In the genomic region with DNA sequence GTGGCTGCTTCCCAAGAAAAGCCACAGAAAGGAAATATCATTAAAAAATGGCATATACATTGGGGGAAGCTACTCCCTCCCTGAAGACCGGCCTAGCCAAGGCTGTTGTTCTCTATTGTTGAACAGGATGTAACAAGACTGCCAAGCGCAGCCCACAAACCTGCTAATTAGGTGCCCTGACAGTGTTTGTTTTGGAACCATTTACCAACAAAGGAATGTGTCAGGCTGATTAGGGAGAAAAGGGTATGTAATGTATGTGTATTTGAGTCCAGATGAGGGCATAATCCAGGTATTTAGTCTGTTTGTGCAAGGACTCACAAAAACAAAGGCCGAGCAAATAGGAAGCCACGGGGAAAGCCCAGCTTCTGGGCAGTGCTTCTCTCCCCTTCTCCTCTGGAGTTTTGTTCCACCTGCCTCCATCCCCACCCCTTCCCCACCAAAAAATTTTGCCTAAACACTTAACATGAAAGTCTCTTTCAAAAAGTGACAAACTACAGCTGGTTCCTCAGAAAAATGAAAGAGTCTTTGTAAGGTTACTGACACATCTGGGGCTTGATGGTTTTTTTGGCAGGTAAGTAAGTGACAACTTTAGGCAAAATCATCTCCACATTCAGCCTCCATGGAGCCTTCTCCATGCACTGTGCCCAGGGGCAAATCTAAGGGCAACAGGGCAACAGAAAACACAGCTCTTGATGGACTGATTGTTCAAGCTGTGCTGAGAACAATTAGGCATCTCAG, we compare ENCODE assay signal across 9 cellular contexts.
A peak's percentile ranks its signal among the peaks of the same experiment; 100 is the strongest.
DNase-seq lines count a peak whose midpoint lies in the region; ATAC-seq, FAIRE-seq and TF ChIP-seq lines count a peak whose summit lies in the region.
"Had no signal": no experiment of that assay in that cellular context is flagged by ENCODE, and none has a peak within 500 bp of the region (broad histone marks: within the 10 kb centered on the region; RNA-seq: fewer than 3 reads in every experiment).

No MANE protein-coding gene starts in this region.

- peaks cover 0 to 5% (median 2%) of the 10 kb centered on the region in 4 experiments; a peak in 2 of 7 replicates for H3K4me1 ChIP-seq in H1 (replicated peaks in 1 of 4; ENCODE audit: control insufficient read depth in 3 of 4, insufficient read depth in 4 of 4, low read length in 3 of 4)
- H3K4me1 ChIP-seq: adrenal gland had no signal

- POLR2A ChIA-PET in H1 (lab: Charles Lee; ENCODE audit: partially characterized antibody): interaction anchor here (1.0 kb wide), 1 partner anchor 34 kb away, joined by 3 read pairs; no protein-coding TSS in a partner anchor

- 0 out of 2 replicates have a peak overlapping the region, but pooled peaks have one; percentile 53 for H2BK15ac ChIP-seq in H1 (ENCODE audit: low read length)

- DNase-seq in ELF-1 (ENCODE audit: low read depth, low spot score) (peak; percentile 60), NCI-H2196 treated with DMSO at 0.1 percent for 48 hours (lab: John Stamatoyannopoulos, UW; ENCODE audit: unreplicated experiment) (peak; percentile 76), H1 (ENCODE audit: low read depth in 1 of 2, low spot score in 2 of 2) (no peak), nephron progenitor cell (no peak), NCI-H524 treated with DMSO at 0.1 percent for 48 hours (lab: John Stamatoyannopoulos, UW) (no peak)
- DNase-seq in activated T-helper 1 cell treated with anti-CD3 and anti-CD28 coated beads, Interleukin-12 subunit alpha, Interleukin-12 subunit beta, Interleukin-2, Interleukin-4 antibody, amounts not matched to agents 30 ng/mL and 10 ng/mL and 1 ng/mL, durations not matched to agents 14 hours and 24 hours and 36 hours (ENCODE audit: low spot score): no peak
- DNase-seq: adrenal gland had no signal

- no peak overlapping the region for H3K4me3 Mint-ChIP-seq in nephron progenitor cell
- H3K4me3 Mint-ChIP-seq in activated T-helper 1 cell treated with anti-CD3 and anti-CD28 coated beads, Interleukin-12 subunit alpha, Interleukin-12 subunit beta, Interleukin-2, Interleukin-4 antibody, amounts not matched to agents 30 ng/mL and 10 ng/mL and 1 ng/mL, durations not matched to agents 14 hours and 24 hours and 36 hours: no peak overlapping the region

- no peak for TF ChIP-seq POLR2A in H1 (IDR thresholded peaks at IDR 0.05; ENCODE audit: control extremely low read depth in 1 of 2, low read depth in 2 of 2, low read length in 2 of 2)

- no peak overlapping the region for H2BK12ac ChIP-seq in H1 (ENCODE audit: low read depth, low read length)

- peak overlapping the region; percentile 96 for H3K27ac Mint-ChIP-seq in nephron progenitor cell
- no peak overlapping the region for H3K27ac Mint-ChIP-seq in activated T-helper 1 cell treated with anti-CD3 and anti-CD28 coated beads, Interleukin-12 subunit alpha, Interleukin-12 subunit beta, Interleukin-2, Interleukin-4 antibody, amounts not matched to agents 30 ng/mL and 10 ng/mL and 1 ng/mL, durations not matched to agents 14 hours and 24 hours and 36 hours

- peaks cover 4% of the 10 kb centered on the region for H3K27me3 Mint-ChIP-seq in nephron progenitor cell (ENCODE audit: low read depth, poor library complexity)
- peaks cover 1% of the 10 kb centered on the region for H3K27me3 Mint-ChIP-seq in activated T-helper 1 cell treated with anti-CD3 and anti-CD28 coated beads, Interleukin-12 subunit alpha, Interleukin-12 subunit beta, Interleukin-2, Interleukin-4 antibody, amounts not matched to agents 30 ng/mL and 10 ng/mL and 1 ng/mL, durations not matched to agents 14 hours and 24 hours and 36 hours (ENCODE audit: insufficient read depth)

- intact Hi-C loops in activated T-helper 1 cell treated with anti-CD3 and anti-CD28 coated beads, Interleukin-12 subunit alpha, Interleukin-12 subunit beta, Interleukin-2, Interleukin-4 antibody, amounts not matched to agents 30 ng/mL and 10 ng/mL and 1 ng/mL, durations not matched to agents 14 hours and 24 hours and 36 hours (cut with micrococcal nuclease): no loop called here

- no peak overlapping the region for H3K27ac ChIP-seq in H1 (ENCODE audit: low read depth, low read length)
- H3K27ac ChIP-seq: adrenal gland had no signal

- TF ChIP-seq CTCF in H1 (IDR thresholded peaks at IDR 0.05; ENCODE audit: control extremely low read depth in 1 of 3, insufficient read depth in 1 of 3, low read depth in 1 of 3, low read length in 3 of 3) (no peak), nephron progenitor cell (IDR thresholded peaks at IDR 0.05) (no peak)

- no peaks in the 10 kb centered on the region for H3K36me3 Mint-ChIP-seq in nephron progenitor cell (ENCODE audit: low read depth)
- H3K36me3 Mint-ChIP-seq in activated T-helper 1 cell treated with anti-CD3 and anti-CD28 coated beads, Interleukin-12 subunit alpha, Interleukin-12 subunit beta, Interleukin-2, Interleukin-4 antibody, amounts not matched to agents 30 ng/mL and 10 ng/mL and 1 ng/mL, durations not matched to agents 14 hours and 24 hours and 36 hours (ENCODE audit: low read depth): no peaks in the 10 kb centered on the region

- H3K4me3 ChIP-seq in H1 (ENCODE audit: extremely low read depth in 1 of 4, insufficient read depth in 2 of 4, low read depth in 3 of 4, low read length in 4 of 4): no peak overlapping the region
- H3K4me3 ChIP-seq: adrenal gland had no signal

- ATAC-seq in HG02981 (IDR thresholded peaks at IDR 0.05; ENCODE audit: unreplicated experiment) (no peak), GM18511 (IDR thresholded peaks at IDR 0.05; ENCODE audit: unreplicated experiment) (no peak)

- no peak overlapping the region for H3K9ac ChIP-seq in H1 (replicated peaks in 1 of 4; ENCODE audit: extremely low read depth in 1 of 4, low read depth in 3 of 4, low read length in 3 of 4)

- no peak overlapping the region; the same call in 1 of the 2 replicates for H2BK20ac ChIP-seq in H1 (ENCODE audit: low read length)

- CTCF ChIA-PET in H1 (lab: Charles Lee; ENCODE audit: partially characterized antibody): interaction anchor here (0.8 to 1.6 kb wide), 7 partner anchors 11 to 300 kb away, joined by 3 to 5 read pairs (median 3); no protein-coding TSS in a partner anchor

- no peaks in the 10 kb centered on the region for H3K9me3 ChIP-seq in H1 (ENCODE audit: insufficient read depth in 2 of 2, low read depth in 1 of 2, low read length in 1 of 2)
- H3K9me3 ChIP-seq: adrenal gland had no signal

- no peak for TF ChIP-seq EP300 in H1 (IDR thresholded peaks at IDR 0.05; ENCODE audit: borderline replicate concordance in 1 of 2, low read depth in 2 of 2, low read length in 2 of 2)

- H4K5ac ChIP-seq in H1 (ENCODE audit: insufficient read length, low read depth, low read length): no peak overlapping the region

- H3K14ac ChIP-seq in H1 (ENCODE audit: insufficient read length): no peak overlapping the region

- H3K23me2 ChIP-seq in H1 (ENCODE audit: low read depth, low read length): no peaks in the 10 kb centered on the region

- no peaks in the 10 kb centered on the region for H3K9me3 Mint-ChIP-seq in nephron progenitor cell
- no peaks in the 10 kb centered on the region for H3K9me3 Mint-ChIP-seq in activated T-helper 1 cell treated with anti-CD3 and anti-CD28 coated beads, Interleukin-12 subunit alpha, Interleukin-12 subunit beta, Interleukin-2, Interleukin-4 antibody, amounts not matched to agents 30 ng/mL and 10 ng/mL and 1 ng/mL, durations not matched to agents 14 hours and 24 hours and 36 hours

- H2AK5ac ChIP-seq in H1 (ENCODE audit: low read depth, low read length): 0 out of 2 replicates have a peak overlapping the region, but pooled peaks have one; percentile 65

- no peak for FAIRE-seq in H1 (lab: Jason Lieb, UNC)

- H3K79me1 ChIP-seq in H1 (ENCODE audit: low read depth, low read length): no peaks in the 10 kb centered on the region

- no peak overlapping the region for H2BK120ac ChIP-seq in H1 (replicated peaks; ENCODE audit: low read depth, low read length)

- H3K23ac ChIP-seq in H1 (ENCODE audit: insufficient read length): no peak overlapping the region

- H4K8ac ChIP-seq in H1 (ENCODE audit: extremely low read depth, insufficient read depth, low read length): no peak overlapping the region

- TF ChIP-seq RAD21 in H1 (IDR thresholded peaks at IDR 0.05 in 1 of 2, conservative IDR thresholded peaks at IDR 0.05 in 1 of 2; ENCODE audit: low read depth in 2 of 2, low read length in 2 of 2): no peak

- H3K79me2 ChIP-seq in H1 (ENCODE audit: control insufficient read depth in 1 of 2, insufficient read depth in 2 of 2, low read length in 2 of 2): no peaks in the 10 kb centered on the region

- H3K36me3 ChIP-seq in H1 (ENCODE audit: control insufficient read depth in 2 of 4, insufficient read depth in 4 of 4, low read length in 3 of 4): no peaks in the 10 kb centered on the region
- H3K36me3 ChIP-seq: adrenal gland had no signal

- no peak overlapping the region for H3K4ac ChIP-seq in H1 (replicated peaks; ENCODE audit: insufficient read length, low read depth, low read length)

- H2AFZ ChIP-seq in H1 (ENCODE audit: low read length): no peak overlapping the region

- H3K27me3 ChIP-seq in H1 (replicated peaks in 1 of 4; ENCODE audit: control insufficient read depth in 3 of 4, extremely low read depth in 1 of 4, insufficient read depth in 3 of 4, low read length in 3 of 4): no peaks in the 10 kb centered on the region
- H3K27me3 ChIP-seq: adrenal gland had no signal

- H2BK5ac ChIP-seq in H1 (ENCODE audit: low read depth, low read length): no peak overlapping the region

- H4K20me1 ChIP-seq in H1 (replicated peaks in 1 of 2; ENCODE audit: control insufficient read depth in 1 of 2, insufficient read depth in 2 of 2, low read length in 2 of 2): no peaks in the 10 kb centered on the region

- H3K4me1 Mint-ChIP-seq in nephron progenitor cell: peaks cover 34% of the 10 kb centered on the region
- H3K4me1 Mint-ChIP-seq in activated T-helper 1 cell treated with anti-CD3 and anti-CD28 coated beads, Interleukin-12 subunit alpha, Interleukin-12 subunit beta, Interleukin-2, Interleukin-4 antibody, amounts not matched to agents 30 ng/mL and 10 ng/mL and 1 ng/mL, durations not matched to agents 14 hours and 24 hours and 36 hours (ENCODE audit: low read depth): peaks cover 9% of the 10 kb centered on the region

- 88% methylated on average over 4 of the region's 4 CpGs; no CpG with 5 or more reads in 1 of the 2 experiments for WGBS in H1 (ENCODE audit: extremely low coverage in 1 of 2, insufficient coverage in 1 of 2, insufficient read length in 1 of 2, insufficient replicate concordance in 2 of 2, low coverage in 1 of 2, low lambda C conversion rate in 2 of 2, missing lambda C conversion rate in 1 of 2), 2 experiments

- H3K56ac ChIP-seq in H1 (replicated peaks; ENCODE audit: insufficient read length, low read depth, low read length): no peak overlapping the region

- peak overlapping the region; percentile 67 for H4K91ac ChIP-seq in H1 (replicated peaks; ENCODE audit: insufficient read length, low read length)

- no peak overlapping the region for H3K18ac ChIP-seq in H1 (ENCODE audit: extremely low read depth, low read length)

- H3K4me2 ChIP-seq in H1 (ENCODE audit: insufficient read depth in 1 of 2, low read depth in 2 of 2, low read length in 2 of 2): no peak overlapping the region

TF ChIP-seq in H1, 55 proteins besides CTCF, POLR2A, EP300 and RAD21 (continues in another document):
- TF ChIP-seq RBBP5 (IDR thresholded peaks at IDR 0.05; ENCODE audit: borderline replicate concordance, low read depth, low read length): no peak
- TF ChIP-seq GABPA (IDR thresholded peaks at IDR 0.05; ENCODE audit: borderline replicate concordance, insufficient read depth, low read length): no peak
- no peak for TF ChIP-seq ASH2L (IDR thresholded peaks at IDR 0.05; ENCODE audit: low read length)
- no peak for TF ChIP-seq POU5F1 (IDR thresholded peaks at IDR 0.05; ENCODE audit: low read depth, low read length)

Comparison
In these comparisons a context has a peak if more than half of its experiments do, and no peak if none do; other contexts are left out.
1. DNase-seq: peak in ELF-1 (single experiment) and NCI-H2196 treated with DMSO at 0.1 percent for 48 hours (single experiment); none in H1 (0 of 2), nephron progenitor cell (single experiment), NCI-H524 treated with DMSO at 0.1 percent for 48 hours (single experiment) and activated T-helper 1 cell treated with anti-CD3 and anti-CD28 coated beads, Interleukin-12 subunit alpha, Interleukin-12 subunit beta, Interleukin-2, Interleukin-4 antibody, amounts not matched to agents 30 ng/mL and 10 ng/mL and 1 ng/mL, durations not matched to agents 14 hours and 24 hours and 36 hours (single experiment).